Comparison of ENCODE assay signal across 9 cellular contexts in genomic region chr20:2172305-2173175, GRCh38.
DNase-seq lines count a peak whose midpoint lies in the region; ATAC-seq, FAIRE-seq and TF ChIP-seq lines count a peak whose summit lies in the region.
"Had no signal": no experiment of that assay in that cellular context is flagged by ENCODE, and none has a peak within 500 bp of the region (broad histone marks: within the 10 kb centered on the region; RNA-seq: fewer than 3 reads in every experiment).

No MANE protein-coding gene starts in this region.

- TF ChIP-seq CTCF in foreskin fibroblast (IDR thresholded peaks at IDR 0.05; ENCODE audit: low read depth, low read length) (peak; percentile 85), omental fat pad (IDR thresholded peaks at IDR 0.05) (peak in 2 of 3 donors; percentile 8 to 50), testis (IDR thresholded peaks at IDR 0.05) (peak; percentile 80 to 92 (median 88))

- ATAC-seq in omental fat pad (ENCODE audit: low FRiP score) (peak; percentile 73), GM18520 (IDR thresholded peaks at IDR 0.05; ENCODE audit: unreplicated experiment) (no peak)

- no peak for TF ChIP-seq POLR2A in testis (IDR thresholded peaks at IDR 0.05)

- H3K9me3 ChIP-seq in HUES6 (ENCODE audit: control insufficient read depth, insufficient read depth, low read depth, low read length) (no peaks in the 10 kb centered on the region), testis (no peaks in the 10 kb centered on the region)

- no peaks in the 10 kb centered on the region for H3K4me1 Mint-ChIP-seq in activated T-helper 2 cell treated with anti-CD3 and anti-CD28 coated beads, Interferon-gamma antibody, Interleukin-2, Interleukin-4, amounts not matched to agents 10 μg/mL and 5 μg/mL and 100 μg/mL, durations not matched to agents 14 hours and 24 hours and 36 hours (ENCODE audit: low read depth)

- H3K9ac ChIP-seq in HUES6 (ENCODE audit: low read length): no peak overlapping the region

- WGBS in testis, 2 donors: 15 to 19% methylated on average over 14 to 17 of the region's 17 CpGs

- H3K9me3 Mint-ChIP-seq in activated T-helper 2 cell treated with anti-CD3 and anti-CD28 coated beads, Interferon-gamma antibody, Interleukin-2, Interleukin-4, amounts not matched to agents 10 μg/mL and 5 μg/mL and 100 μg/mL, durations not matched to agents 14 hours and 24 hours and 36 hours: no peaks in the 10 kb centered on the region

- H3K36me3 ChIP-seq in HUES6 (ENCODE audit: control insufficient read depth, insufficient read depth, low read length): no peaks in the 10 kb centered on the region
- H3K36me3 ChIP-seq in testis (ENCODE audit: low read depth, missing control alignments): no peaks in the 10 kb centered on the region

- intact Hi-C loops in activated T-helper 2 cell treated with anti-CD3 and anti-CD28 coated beads, Interferon-gamma antibody, Interleukin-2, Interleukin-4, amounts not matched to agents 10 μg/mL and 5 μg/mL and 100 μg/mL, durations not matched to agents 14 hours and 24 hours and 36 hours (cut with micrococcal nuclease): loop anchor here (1.0 kb wide), 2 partner anchors 166 to 207 kb away; no protein-coding TSS in a partner anchor
- intact Hi-C loops in testis (cut with DNase I; ENCODE audit: low total_unique reads): no loop called here

- no peaks in the 10 kb centered on the region; the same call in 1 of the 2 replicates for H3K27me3 ChIP-seq in HUES6 (ENCODE audit: control insufficient read depth, insufficient read depth, low read length)
- no peaks in the 10 kb centered on the region for H3K27me3 ChIP-seq in testis

- no peaks in the 10 kb centered on the region for H3K36me3 Mint-ChIP-seq in activated T-helper 2 cell treated with anti-CD3 and anti-CD28 coated beads, Interferon-gamma antibody, Interleukin-2, Interleukin-4, amounts not matched to agents 10 μg/mL and 5 μg/mL and 100 μg/mL, durations not matched to agents 14 hours and 24 hours and 36 hours (ENCODE audit: low read depth)

- peaks cover 8% of the 10 kb centered on the region for H3K27me3 Mint-ChIP-seq in activated T-helper 2 cell treated with anti-CD3 and anti-CD28 coated beads, Interferon-gamma antibody, Interleukin-2, Interleukin-4, amounts not matched to agents 10 μg/mL and 5 μg/mL and 100 μg/mL, durations not matched to agents 14 hours and 24 hours and 36 hours (ENCODE audit: low read depth)

- no peak overlapping the region for H3K27ac Mint-ChIP-seq in activated T-helper 2 cell treated with anti-CD3 and anti-CD28 coated beads, Interferon-gamma antibody, Interleukin-2, Interleukin-4, amounts not matched to agents 10 μg/mL and 5 μg/mL and 100 μg/mL, durations not matched to agents 14 hours and 24 hours and 36 hours

- no peak for FAIRE-seq in RCC 7860 (lab: Jason Lieb, UNC)
- FAIRE-seq: endometrium had no signal

- peak; percentile 84 for DNase-seq in D341Med (ENCODE audit: low spot score)
- peak; percentile 31 for DNase-seq in RCC 7860 (ENCODE audit: low spot score)
- peak; percentile 44 for DNase-seq in activated T-helper 2 cell treated with anti-CD3 and anti-CD28 coated beads, Interferon-gamma antibody, Interleukin-2, Interleukin-4, amounts not matched to agents 10 μg/mL and 5 μg/mL and 100 μg/mL, durations not matched to agents 14 hours and 24 hours and 36 hours (ENCODE audit: low spot score)
- DNase-seq in foreskin fibroblast: peak; percentile 30 to 80
- DNase-seq in omental fat pad (ENCODE audit: low spot score): peak; percentile 75
- peak; percentile 87 for DNase-seq in testis

- H3K4me3 Mint-ChIP-seq in activated T-helper 2 cell treated with anti-CD3 and anti-CD28 coated beads, Interferon-gamma antibody, Interleukin-2, Interleukin-4, amounts not matched to agents 10 μg/mL and 5 μg/mL and 100 μg/mL, durations not matched to agents 14 hours and 24 hours and 36 hours (ENCODE audit: low read depth): no peak overlapping the region

- H3K27ac ChIP-seq in HUES6 (ENCODE audit: low read depth, low read length) (no peak overlapping the region), testis (no peak overlapping the region)

- peak overlapping the region; percentile 41 for H3K4me3 ChIP-seq in HUES6 (ENCODE audit: low read depth, low read length)
- H3K4me3 ChIP-seq in foreskin fibroblast (ENCODE audit: low read depth in 1 of 2, low read length in 2 of 2): no peak overlapping the region
- H3K4me3 ChIP-seq in testis: no peak overlapping the region

- no peaks in the 10 kb centered on the region for H3K4me1 ChIP-seq in HUES6 (ENCODE audit: control insufficient read depth, insufficient read depth, low read length)
- H3K4me1 ChIP-seq in testis: peaks cover 10% of the 10 kb centered on the region

Comparison
In these comparisons a context has a peak if more than half of its experiments do, and no peak if none do; other contexts are left out.
1. DNase-seq: peak in every context shown above with its lines; median percentile 87 in testis; 84 in D341Med; 75 in omental fat pad; 55 in foreskin fibroblast; 44 in activated T-helper 2 cell treated with anti-CD3 and anti-CD28 coated beads, Interferon-gamma antibody, Interleukin-2, Interleukin-4, amounts not matched to agents 10 μg/mL and 5 μg/mL and 100 μg/mL, durations not matched to agents 14 hours and 24 hours and 36 hours; 31 in RCC 7860.
2. CTCF ChIP-seq: peak in every context shown above with its lines; median percentile 88 in testis; 85 in foreskin fibroblast; 29 in omental fat pad.